ENCODE assay signal across 16 cellular contexts in the genomic region with DNA sequence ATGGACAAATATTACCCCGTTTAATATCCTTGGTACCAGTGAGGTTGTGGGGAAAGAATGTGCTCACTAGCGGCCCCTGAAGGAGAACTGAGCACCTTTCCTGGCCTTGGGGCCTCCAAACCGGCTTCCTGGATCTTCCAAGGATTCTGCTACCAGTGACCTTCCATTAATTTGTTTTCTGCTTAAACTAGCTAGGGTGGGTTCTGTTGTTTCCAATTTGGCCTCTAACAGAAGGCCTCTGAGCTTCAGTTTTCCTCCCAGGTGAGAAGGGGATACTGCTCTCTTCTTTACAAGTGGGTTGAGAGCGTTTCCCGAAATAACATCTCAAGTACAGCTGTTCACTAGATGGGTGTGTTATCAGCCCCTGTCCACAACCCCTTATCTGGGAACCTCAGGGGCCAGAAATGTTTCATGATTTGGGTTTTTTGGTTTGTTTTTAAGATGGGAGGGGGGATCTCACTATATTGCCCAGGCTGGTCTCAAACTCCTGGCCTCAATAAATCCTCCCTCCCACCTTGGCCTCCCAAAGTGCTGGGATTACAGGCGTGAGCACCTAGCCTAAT. TPM values are rescaled to one million over a fixed set of nuclear protein-coding genes. Genes with fewer than 3 reads are reported as not detected.
DNase-seq lines count a peak whose midpoint lies in the region; ATAC-seq and TF ChIP-seq lines count a peak whose summit lies in the region.
"Had no signal": no experiment of that assay in that cellular context is flagged by ENCODE, and none has a peak within 500 bp of the region (broad histone marks: within the 10 kb centered on the region; RNA-seq: fewer than 3 reads in every experiment).

No MANE protein-coding gene starts in this region.

- H2AFZ ChIP-seq in Loucy (ENCODE audit: low read length): no peak overlapping the region

- H3K4me1 Mint-ChIP-seq in chondrocyte (ENCODE audit: low read depth) (peaks cover 29% of the 10 kb centered on the region), neural crest cell (peaks cover 7% of the 10 kb centered on the region)

- H3F3A ChIP-seq in Loucy (ENCODE audit: low read depth): no peaks in the 10 kb centered on the region

- no peaks in the 10 kb centered on the region for H3K9me3 Mint-ChIP-seq in chondrocyte (ENCODE audit: low read depth)
- H3K9me3 Mint-ChIP-seq in neural crest cell: no peaks in the 10 kb centered on the region

- no peaks in the 10 kb centered on the region for H3K27me3 ChIP-seq in Loucy (ENCODE audit: insufficient read depth, low read length, poor library complexity, severe bottlenecking)

- no peaks in the 10 kb centered on the region for H3K9me3 ChIP-seq in Loucy (ENCODE audit: insufficient read depth, low read depth, low read length)

- H3K9ac ChIP-seq in Loucy (ENCODE audit: low read depth, low read length, poor library complexity, severe bottlenecking): no peak overlapping the region

- H3K36me3 ChIP-seq in Loucy (ENCODE audit: insufficient read depth, low read length): no peaks in the 10 kb centered on the region

- no peak overlapping the region for H3K4me3 ChIP-seq in Loucy (ENCODE audit: low read length, poor library complexity, severe bottlenecking)

- TF ChIP-seq CTCF in Loucy (conservative IDR thresholded peaks at IDR 0.05; ENCODE audit: low read length) (peak; percentile 52; the same call in 1 of the 2 replicates), chondrocyte (IDR thresholded peaks at IDR 0.05) (peak; percentile 55), neural crest cell (conservative IDR thresholded peaks at IDR 0.05) (peak; percentile 32)

- no peak overlapping the region for H3K4me3 Mint-ChIP-seq in chondrocyte (ENCODE audit: unreplicated experiment)
- H3K4me3 Mint-ChIP-seq in neural crest cell: no peak overlapping the region

- no peak for ATAC-seq in activated CD4-positive, CD25-positive, alpha-beta regulatory T cell treated with anti-CD3 and anti-CD28 coated beads, Interleukin-2, amount 50 U/mL, for 24 hours

- no peaks in the 10 kb centered on the region for H3K9me2 ChIP-seq in Loucy (replicated peaks; ENCODE audit: low read depth, low read length)

- H3K27ac Mint-ChIP-seq in chondrocyte (ENCODE audit: unreplicated experiment) (no peak overlapping the region), neural crest cell (ENCODE audit: unreplicated experiment) (no peak overlapping the region)

- H3K79me2 ChIP-seq in Loucy (ENCODE audit: insufficient read depth, low read length): 0 out of 2 replicates have a peak, but pooled peaks cover 3% of the 10 kb centered on the region

- H4K20me1 ChIP-seq in Loucy (ENCODE audit: insufficient read depth, low read length, poor library complexity, severe bottlenecking): no peaks in the 10 kb centered on the region

- no peak overlapping the region for H3K4me2 ChIP-seq in Loucy (ENCODE audit: low read depth, low read length, poor library complexity, severe bottlenecking)

- DNase-seq in ELF-1 (ENCODE audit: low read depth, low spot score) (peak; percentile 36), chondrocyte (ENCODE audit: low spot score) (no peak), neural crest cell (ENCODE audit: low read depth, low spot score) (no peak), NCI-H2081 (lab: John Stamatoyannopoulos, UW) (no peak), NCI-H2196 treated with DMSO at 0.1 percent for 48 hours (lab: John Stamatoyannopoulos, UW; ENCODE audit: unreplicated experiment) (no peak)
- no peak for DNase-seq in activated naive CD4-positive, alpha-beta T cell (lab: John Stamatoyannopoulos, UW)
- DNase-seq: COR-L47; effector CD8-positive, alpha-beta T cell; hippocampal formation; mesenchymal stem cell; NCI-H226; posterior cingulate gyrus; stimulated activated CD4-positive, alpha-beta T cell treated with anti-CD3 and anti-CD28 coated beads, Interleukin-4, amount 100 ng/mL, for 1 hour; T1000 had no signal

- H3K27me3 Mint-ChIP-seq in chondrocyte (ENCODE audit: low read depth): no peaks in the 10 kb centered on the region
- H3K27me3 Mint-ChIP-seq in neural crest cell (ENCODE audit: low read depth): no peaks in the 10 kb centered on the region

- no peaks in the 10 kb centered on the region for H3K36me3 Mint-ChIP-seq in chondrocyte (ENCODE audit: low read depth)
- no peaks in the 10 kb centered on the region for H3K36me3 Mint-ChIP-seq in neural crest cell (ENCODE audit: low read depth)

- peaks cover 22% of the 10 kb centered on the region for H3K4me1 ChIP-seq in Loucy (ENCODE audit: insufficient read depth, low read length, poor library complexity, severe bottlenecking)

RNA-seq across cellular contexts. Expression of a gene that starts 16.9 kb away (rescaled TPM):
- total RNA-seq in chondrocyte: 58.1 to 58.4 TPM (median 58.3 TPM) in 3 replicates
- total RNA-seq in neural crest cell: 38.9 and 40.5 TPM in 2 replicates
